ENCODE assay signal across 2 cellular contexts in genomic region chr6:4521070-4521469, GRCh38.
TF ChIP-seq lines count a peak whose summit lies in the region.

No MANE protein-coding gene starts in this region.

TF ChIP-seq in HEK293, 187 proteins besides CTCF, POLR2A, EP300 and RAD21 (continued from another document):
- TF ChIP-seq PRDM10 (tag by site-specific recombination; IDR thresholded peaks at IDR 0.05), result 0 out of 2 replicates have a peak, but pooled peaks have one; percentile 18

TF ChIP-seq in H1, 55 proteins besides CTCF, POLR2A, EP300 and RAD21 (continued from another document):
- no peak for TF ChIP-seq MAX (IDR thresholded peaks at IDR 0.05)
- TF ChIP-seq NANOG (IDR thresholded peaks at IDR 0.05; ENCODE audit: insufficient read depth, low read depth, low read length, poor library complexity, severe bottlenecking), result no peak
- TF ChIP-seq ATF3 (IDR thresholded peaks at IDR 0.05; ENCODE audit: insufficient read depth, low read depth, low read length), result no peak
- TF ChIP-seq TCF12 (IDR thresholded peaks at IDR 0.05; ENCODE audit: low read depth, low read length), result no peak
- no peak for TF ChIP-seq USF2 (IDR thresholded peaks at IDR 0.05; ENCODE audit: low read length)
- no peak for TF ChIP-seq CBX8 (IDR thresholded peaks at IDR 0.05; ENCODE audit: borderline replicate concordance, low read depth, low read length)
- no peak for TF ChIP-seq CHD2 (IDR thresholded peaks at IDR 0.05; ENCODE audit: low read length)
- no peak for TF ChIP-seq TEAD4 (IDR thresholded peaks at IDR 0.05; ENCODE audit: low read depth, low read length)
- no peak for TF ChIP-seq SAP30 (IDR thresholded peaks at IDR 0.05; ENCODE audit: insufficient read depth, insufficient replicate concordance, low read length)
- no peak for TF ChIP-seq CBX5 (IDR thresholded peaks at IDR 0.05; ENCODE audit: low read depth, low read length)
- no peak for TF ChIP-seq KDM4A (IDR thresholded peaks at IDR 0.05; ENCODE audit: low read depth, low read length, severe bottlenecking)
